In genomic region chr17:36844601-36845000, GRCh38 we compare ENCODE assay signal across 25 cellular contexts.
DNase-seq lines count a peak whose midpoint lies in the region; ATAC-seq, FAIRE-seq and TF ChIP-seq lines count a peak whose summit lies in the region.
"Had no signal": no experiment of that assay in that cellular context is flagged by ENCODE, and none has a peak within 500 bp of the region (broad histone marks: within the 10 kb centered on the region; RNA-seq: fewer than 3 reads in every experiment).

No MANE protein-coding gene starts in this region.

- H4K5ac ChIP-seq in mesendoderm (ENCODE audit: low read length): no peak overlapping the region

- no peak for FAIRE-seq in A549 (lab: Jason Lieb, UNC)
- FAIRE-seq in K562 (lab: Jason Lieb, UNC): no peak
- FAIRE-seq: GM12891 had no signal

- H4K8ac ChIP-seq in mesendoderm (ENCODE audit: low read depth, low read length) (no peak overlapping the region), neuronal stem cell (ENCODE audit: low read depth, low read length) (no peak overlapping the region)

- no peak overlapping the region for H3K4me2 ChIP-seq in A549
- H3K4me2 ChIP-seq in K562 (ENCODE audit: insufficient read depth, low read length): no peak overlapping the region
- no peak overlapping the region for H3K4me2 ChIP-seq in mesendoderm (ENCODE audit: low read length)
- H3K4me2 ChIP-seq in neuronal stem cell (ENCODE audit: insufficient read depth, low read length, poor library complexity, severe bottlenecking): no peak overlapping the region
- H3K4me2 ChIP-seq: BLaER1 had no signal

- no peaks in the 10 kb centered on the region for H3K9me1 ChIP-seq in K562 (ENCODE audit: control insufficient read depth, insufficient read depth, low read length)

- H3K79me2 ChIP-seq in K562 (ENCODE audit: control insufficient read depth, insufficient read depth, low read length): no peaks in the 10 kb centered on the region
- H3K79me2 ChIP-seq in mesendoderm (ENCODE audit: control insufficient read depth, insufficient read depth, low read length): no peaks in the 10 kb centered on the region

- no peak overlapping the region for H2BK12ac ChIP-seq in neuronal stem cell (ENCODE audit: low read length)

- 44% methylated on average over 2 of the region's 2 CpGs for whole genome bisulfite sequencing in A549 (ENCODE audit: missing lambda C conversion rate)
- 0% methylated on average over 2 of the region's 2 CpGs for WGBS in K562 (ENCODE audit: insufficient coverage, low coverage, missing lambda C conversion rate)
- no CpG with 5 or more reads among the region's 2 CpGs for WGBS in mesendoderm (ENCODE audit: extremely low coverage, insufficient coverage, low lambda C conversion rate)
- WGBS in neuronal stem cell (ENCODE audit: extremely low coverage in 2 of 2, insufficient read length in 2 of 2, insufficient replicate concordance in 1 of 2), 2 donors: no CpG with 5 or more reads among the region's 2 CpGs

- no peak for TF ChIP-seq EP300 in A549 (IDR thresholded peaks at IDR 0.05)
- no peak for TF ChIP-seq EP300 in K562 (IDR thresholded peaks at IDR 0.05; ENCODE audit: low read length)

- peak overlapping the region; percentile 89 for H2AK5ac ChIP-seq in mesendoderm (ENCODE audit: low read length)
- peak overlapping the region; percentile 83 for H2AK5ac ChIP-seq in neuronal stem cell (ENCODE audit: low read depth, low read length)

- ATAC-seq in A549 (no peak), K562 (no peak), HG03196 (IDR thresholded peaks at IDR 0.05; ENCODE audit: unreplicated experiment) (no peak), omental fat pad (ENCODE audit: low FRiP score) (no peak), GM19035 (IDR thresholded peaks at IDR 0.05; ENCODE audit: unreplicated experiment) (no peak), HG02642 (IDR thresholded peaks at IDR 0.05; ENCODE audit: poor library complexity, unreplicated experiment) (no peak)

- H3K4ac ChIP-seq in mesendoderm (ENCODE audit: low read depth, low read length): no peak overlapping the region
- H3K4ac ChIP-seq in neuronal stem cell (ENCODE audit: low read length): no peak overlapping the region

- BruUV-seq in K562 (replicated peaks; lab: Mats Ljungman, UMichigan): no TSS peak

- H3K4me1 ChIP-seq in A549: peaks cover 12% of the 10 kb centered on the region
- H3K4me1 ChIP-seq in K562 (replicated peaks in 1 of 2; ENCODE audit: control insufficient read depth in 2 of 2, insufficient read depth in 2 of 2, low read length in 2 of 2): peaks cover 0 to under 1% of the 10 kb centered on the region in 2 experiments; a peak in 2 of 5 replicates
- H3K4me1 ChIP-seq in mesendoderm (ENCODE audit: control insufficient read depth, low read depth, low read length): peaks cover 27% of the 10 kb centered on the region
- peaks cover 0 to 9% of the 10 kb centered on the region in 2 donors for H3K4me1 ChIP-seq in neuronal stem cell (ENCODE audit: control insufficient read depth in 2 of 2, insufficient read depth in 1 of 2, low read depth in 1 of 2, low read length in 2 of 2)
- H3K4me1 ChIP-seq: BE2C had no signal

- TF ChIP-seq CTCF in A549 (IDR thresholded peaks at IDR 0.05) (no peak), K562 (IDR thresholded peaks at IDR 0.05 in 2 of 3, conservative IDR thresholded peaks at IDR 0.05 in 1 of 3; ENCODE audit: insufficient read depth in 2 of 3, low read depth in 1 of 3, low read length in 3 of 3) (no peak), omental fat pad (IDR thresholded peaks at IDR 0.05) (no peak)

- H2AFZ ChIP-seq in K562 (ENCODE audit: low read depth, low read length) (no peak overlapping the region), neuronal stem cell (ENCODE audit: low read length) (no peak overlapping the region)

- peak overlapping the region; percentile 59 for H3K23ac ChIP-seq in mesendoderm (ENCODE audit: low read length)
- no peak overlapping the region for H3K23ac ChIP-seq in neuronal stem cell (ENCODE audit: low read depth, low read length, poor library complexity)

- H3K14ac ChIP-seq in neuronal stem cell (ENCODE audit: low read length): no peak overlapping the region

- no peak overlapping the region for H3K9ac ChIP-seq in K562 (ENCODE audit: insufficient read depth in 1 of 2, low read depth in 2 of 2, low read length in 2 of 2)
- H3K9ac ChIP-seq in mesendoderm (ENCODE audit: low read length): no peak overlapping the region
- H3K9ac ChIP-seq in neuronal stem cell (ENCODE audit: low read depth, low read length, poor library complexity): no peak overlapping the region
- H3K9ac ChIP-seq: BLaER1 had no signal

- POLR2A ChIA-PET in A549 (lab: Yijun Ruan, JAX) (interaction anchor here (0.7 kb wide), 1 partner anchor 19 kb away, joined by 3 read pairs; no protein-coding TSS in a partner anchor), K562 (lab: Yijun Ruan, JAX) (interaction anchor here (0.5 to 1.1 kb wide), 3 partner anchors 26 to 243 kb away, joined by 3 read pairs; partner anchors contain the start of gene MRM1)

- in situ Hi-C loops in K562 (cut with MboI): no loop called here

- H3K9me3 ChIP-seq in A549 (no peaks in the 10 kb centered on the region), K562 (replicated peaks; ENCODE audit: control insufficient read depth, insufficient read depth, low read depth, low read length) (no peaks in the 10 kb centered on the region), neuronal stem cell (replicated peaks in 1 of 2; ENCODE audit: control insufficient read depth in 2 of 2, insufficient read depth in 1 of 2, low read depth in 1 of 2, low read length in 2 of 2) (peaks cover 0 to 2% of the 10 kb centered on the region in 2 donors)
- H3K9me3 ChIP-seq: BE2C, BLaER1 had no signal

- no peak overlapping the region for H4K91ac ChIP-seq in neuronal stem cell (ENCODE audit: low read depth, low read length, poor library complexity)

- no peak overlapping the region for H2BK15ac ChIP-seq in mesendoderm (replicated peaks; ENCODE audit: low read depth)
- no peak overlapping the region for H2BK15ac ChIP-seq in neuronal stem cell (ENCODE audit: low read length)

- H4K20me1 ChIP-seq in K562 (replicated peaks; ENCODE audit: control insufficient read depth, insufficient read depth, low read length): 0 out of 2 replicates have a peak, but pooled peaks cover 5% of the 10 kb centered on the region
- H4K20me1 ChIP-seq: BLaER1 had no signal

- CTCF ChIA-PET in A549 (lab: Yijun Ruan, JAX) (interaction anchor here (0.6 to 1.2 kb wide), 2 partner anchors 204 to 393 kb away, joined by 3 to 4 read pairs; no protein-coding TSS in a partner anchor), K562 (lab: Yijun Ruan, JAX; ENCODE audit: low intra/inter-chr PET ratio) (no interaction called here)

- peak overlapping the region; percentile 91 for H3K56ac ChIP-seq in mesendoderm (ENCODE audit: low read length)

- intact Hi-C loops in K562 (cut with micrococcal nuclease): no loop called here

- no peak overlapping the region for H2BK120ac ChIP-seq in mesendoderm (ENCODE audit: low read depth, low read length)
- no peak overlapping the region for H2BK120ac ChIP-seq in neuronal stem cell (ENCODE audit: low read depth, low read length)

- H3K18ac ChIP-seq in mesendoderm (ENCODE audit: low read length) (peak overlapping the region; percentile 41), neuronal stem cell (ENCODE audit: low read length) (no peak overlapping the region)

- H3K4me3 ChIP-seq in A549 (no peak overlapping the region), K562 (no peak overlapping the region), mesendoderm (ENCODE audit: low read length) (no peak overlapping the region), neuronal stem cell (ENCODE audit: low read length in 2 of 2) (no peak overlapping the region)
- H3K4me3 ChIP-seq: BLaER1 had no signal

- H3K79me1 ChIP-seq in mesendoderm (ENCODE audit: low read length): no peaks in the 10 kb centered on the region
- H3K79me1 ChIP-seq in neuronal stem cell (ENCODE audit: low read depth, low read length): no peaks in the 10 kb centered on the region

- TF ChIP-seq POLR2A in A549 (IDR thresholded peaks at IDR 0.05; ENCODE audit: low read length) (no peak), K562 (conservative IDR thresholded peaks at IDR 0.05) (no peak)

- DNase-seq in A549 (ENCODE audit: low read depth in 1 of 2, low spot score in 1 of 2) (no peak), K562 (ENCODE audit: extremely low read depth in 1 of 4, low spot score in 3 of 4) (no peak), mesendoderm (no peak), neuronal stem cell (ENCODE audit: low spot score) (no peak), omental fat pad (ENCODE audit: low spot score) (no peak)
- DNase-seq: ACHN; BE2C; C1 segment of cervical spinal cord; CD4-positive, alpha-beta memory T cell; CD4-positive, CD25-positive, alpha-beta regulatory T cell; CD8-positive, alpha-beta memory T cell; COR-L47; DMS 273 treated with DMSO at 0.1 percent for 48 hours; DMS153; DMS53; DMS79; DND-41; EL; GDM1 had no signal

- H3K27me3 ChIP-seq in K562 (ENCODE audit: control insufficient read depth in 2 of 2, insufficient read depth in 2 of 2, low read length in 2 of 2) (peaks cover 2 to 42% of the 10 kb centered on the region in 2 experiments; a peak in 4 of 5 replicates), mesendoderm (ENCODE audit: insufficient read depth, low read length, poor library complexity) (no peaks in the 10 kb centered on the region), neuronal stem cell (ENCODE audit: control insufficient read depth in 3 of 3, insufficient read depth in 3 of 3, low read depth in 1 of 3, low read length in 3 of 3) (peaks cover 0 to 4% (median 0%) of the 10 kb centered on the region in 3 experiments)
- H3K27me3 ChIP-seq: BE2C, BLaER1 had no signal

- H3K27ac ChIP-seq in A549: no peak overlapping the region
- H3K27ac ChIP-seq in K562 (ENCODE audit: extremely low read depth, low read depth, low read length): no peak overlapping the region
- no peak overlapping the region for H3K27ac ChIP-seq in mesendoderm (ENCODE audit: low read depth, low read length)
- no peak overlapping the region for H3K27ac ChIP-seq in neuronal stem cell (replicated peaks; ENCODE audit: low read length)
- H3K27ac ChIP-seq: 22Rv1, BLaER1 had no signal

- H2BK5ac ChIP-seq in mesendoderm (ENCODE audit: low read length): peak overlapping the region; percentile 78
- H2BK5ac ChIP-seq in neuronal stem cell (ENCODE audit: low read length): no peak overlapping the region

- TF ChIP-seq RAD21 in A549 (conservative IDR thresholded peaks at IDR 0.05 in 1 of 2, IDR thresholded peaks at IDR 0.05 in 1 of 2): no peak
- TF ChIP-seq RAD21 in K562 (CRISPR knock-in tag; conservative IDR thresholded peaks at IDR 0.05 in 1 of 2, IDR thresholded peaks at IDR 0.05 in 1 of 2): no peak

- H3K36me3 ChIP-seq in K562 (ENCODE audit: control insufficient read depth, insufficient read depth, low read length): no peaks in the 10 kb centered on the region
- no peaks in the 10 kb centered on the region for H3K36me3 ChIP-seq in mesendoderm (ENCODE audit: control insufficient read depth, insufficient read depth, low read length)
- no peaks in the 10 kb centered on the region for H3K36me3 ChIP-seq in neuronal stem cell (replicated peaks in 1 of 2; ENCODE audit: control insufficient read depth in 2 of 2, insufficient read depth in 2 of 2, low read length in 2 of 2)
- H3K36me3 ChIP-seq: BE2C, BLaER1 had no signal

TF ChIP-seq in A549, 52 proteins besides CTCF, POLR2A, EP300 and RAD21:
- TF ChIP-seq TFCP2L1 (CRISPR knock-in tag; IDR thresholded peaks at IDR 0.05) (no peak), ZFP36 (IDR thresholded peaks at IDR 0.05; ENCODE audit: borderline replicate concordance, partially characterized antibody) (peak; percentile 62)

Comparison
In these comparisons a context has a peak if more than half of its experiments do, and no peak if none do; other contexts are left out.
1. Of the 35 proteins assayed by ChIP-seq in both K562 and A549: peak only in K562: none; only in A549: none; in both: ZFP36; in neither: 34.